8 cellular contexts compared by ENCODE assay signal in genomic region chr1:32291708-32292508, GRCh38. TPM values are rescaled to one million over a fixed set of nuclear protein-coding genes. Genes with fewer than 3 reads are reported as not detected.
DNase-seq lines count a peak whose midpoint lies in the region; ATAC-seq and TF ChIP-seq lines count a peak whose summit lies in the region.

HDAC1 (plus strand) TSS chr1:32292083; CDS start chr1:32292170, 87 bp downstream.

- peak within 1 kb of the TSS; percentile 98 for H3K27ac Mint-ChIP-seq in activated naive CD4-positive, alpha-beta T cell treated with anti-CD3 and anti-CD28 coated beads, Interleukin-2, amount 50 U/mL, for 24 hours

- no peaks in the 10 kb centered on the region for H3K9me3 ChIP-seq in suprapubic skin

- H3K9me3 Mint-ChIP-seq in activated naive CD4-positive, alpha-beta T cell treated with anti-CD3 and anti-CD28 coated beads, Interleukin-2, amount 50 U/mL, for 24 hours = no peaks in the 10 kb centered on the region

- TF ChIP-seq POLR2A in suprapubic skin (IDR thresholded peaks at IDR 0.05) = peak in 1 of 2 donors; percentile 22

- peak within 1 kb of the TSS; percentile 78 for H3K4me3 ChIP-seq in suprapubic skin

- DNase-seq in GM10248 (ENCODE audit: extremely low spot score) (peak; percentile 99), NCI-H1092 treated with DMSO at 0.1 percent for 48 hours (lab: John Stamatoyannopoulos, UW) (peak; percentile 93), glomerular endothelial cell (ENCODE audit: extremely low read depth, low read depth, low spot score) (peak; percentile 52), occipital lobe (lab: John Stamatoyannopoulos, UW) (peak; percentile 85), suprapubic skin (ENCODE audit: low spot score in 2 of 2) (peak; percentile 95)

- peak within 1 kb of the TSS; percentile 89 for H3K27ac ChIP-seq in suprapubic skin

- no peaks in the 10 kb centered on the region for H3K27me3 ChIP-seq in suprapubic skin

- H3K4me1 Mint-ChIP-seq in activated naive CD4-positive, alpha-beta T cell treated with anti-CD3 and anti-CD28 coated beads, Interleukin-2, amount 50 U/mL, for 24 hours = peaks cover 48% of the 10 kb centered on the region

- under 1% methylated on average over 30 of the region's 64 CpGs for whole genome bisulfite sequencing in suprapubic skin

- TF ChIP-seq CTCF in GM10248 (IDR thresholded peaks at IDR 0.05; ENCODE audit: control extremely low read depth, extremely low read depth, low read depth, missing control alignments) (no peak), suprapubic skin (IDR thresholded peaks at IDR 0.05) (no peak)

- H3K4me3 Mint-ChIP-seq in activated naive CD4-positive, alpha-beta T cell treated with anti-CD3 and anti-CD28 coated beads, Interleukin-2, amount 50 U/mL, for 24 hours = peak within 1 kb of the TSS; percentile 96

- no peak for TF ChIP-seq EP300 in suprapubic skin (IDR thresholded peaks at IDR 0.05)

- peaks cover 7% of the 10 kb centered on the region for H3K36me3 Mint-ChIP-seq in activated naive CD4-positive, alpha-beta T cell treated with anti-CD3 and anti-CD28 coated beads, Interleukin-2, amount 50 U/mL, for 24 hours

- H3K27me3 Mint-ChIP-seq in activated naive CD4-positive, alpha-beta T cell treated with anti-CD3 and anti-CD28 coated beads, Interleukin-2, amount 50 U/mL, for 24 hours = no peaks in the 10 kb centered on the region

- no peaks in the 10 kb centered on the region for H3K36me3 ChIP-seq in suprapubic skin

- POLR2A ChIA-PET in GM10248 (lab: Yijun Ruan, JAX) = interaction anchor here (0.6 to 3.2 kb wide), 10 partner anchors 13 to 359 kb away, joined by 3 to 34 read pairs (median 4); partner anchors contain the start of genes MARCKSL1 and RBBP4

- ATAC-seq in HG02610 (IDR thresholded peaks at IDR 0.05; ENCODE audit: unreplicated experiment) (peak; percentile 97), SK-N-SH treated with all-trans-retinoic acid at 6 μM for 48 hours (peak; percentile 98)

- CTCF ChIA-PET in GM10248 (lab: Yijun Ruan, JAX) = interaction anchor here (0.8 to 2.5 kb wide), 8 partner anchors 11 to 75 kb away, joined by 3 to 14 read pairs (median 4); no protein-coding TSS in a partner anchor

- peaks cover 17% of the 10 kb centered on the region for H3K4me1 ChIP-seq in suprapubic skin

TF ChIP-seq in SK-N-SH treated with all-trans-retinoic acid at 6 μM for 48 hours, 23 proteins besides CTCF, POLR2A, EP300 and RAD21:
- TF ChIP-seq ESRRG (CRISPR knock-in tag; IDR thresholded peaks at IDR 0.05) (no peak), OSR1 (CRISPR knock-in tag; IDR thresholded peaks at IDR 0.05) (no peak), PPARA (CRISPR knock-in tag; IDR thresholded peaks at IDR 0.05; ENCODE audit: borderline replicate concordance) (no peak), GLIS3 (CRISPR knock-in tag; IDR thresholded peaks at IDR 0.05) (peak; percentile 86; the same call in 1 of the 2 replicates), ZNF70 (CRISPR knock-in tag; IDR thresholded peaks at IDR 0.05) (peak; percentile 65), ARNTL (CRISPR knock-in tag; IDR thresholded peaks at IDR 0.05; ENCODE audit: borderline replicate concordance, low read depth) (no peak), SNAI2 (CRISPR knock-in tag; IDR thresholded peaks at IDR 0.05) (no peak), CSRNP3 (CRISPR knock-in tag; IDR thresholded peaks at IDR 0.05) (no peak), CSDC2 (CRISPR knock-in tag; IDR thresholded peaks at IDR 0.05) (no peak), ZNF565 (CRISPR knock-in tag; conservative IDR thresholded peaks at IDR 0.05; ENCODE audit: low read depth) (no peak), TSHZ2 (CRISPR knock-in tag; IDR thresholded peaks at IDR 0.05) (peak; percentile 41; the same call in 1 of the 2 replicates), CREB5 (CRISPR knock-in tag; IDR thresholded peaks at IDR 0.05; ENCODE audit: low read depth) (no peak), ZFP30 (CRISPR knock-in tag; IDR thresholded peaks at IDR 0.05) (no peak), TOX (CRISPR knock-in tag; IDR thresholded peaks at IDR 0.05; ENCODE audit: borderline replicate concordance) (no peak), POU6F1 (CRISPR knock-in tag; IDR thresholded peaks at IDR 0.05; ENCODE audit: borderline replicate concordance, low read depth) (peak; percentile 90), ISL1 (CRISPR knock-in tag; IDR thresholded peaks at IDR 0.05) (no peak), ZNF8 (CRISPR knock-in tag; IDR thresholded peaks at IDR 0.05) (no peak), BACH2 (CRISPR knock-in tag; IDR thresholded peaks at IDR 0.05; ENCODE audit: borderline replicate concordance) (no peak), ZC3H10 (CRISPR knock-in tag; IDR thresholded peaks at IDR 0.05) (no peak), ZFP3 (CRISPR knock-in tag; IDR thresholded peaks at IDR 0.05) (0 out of 2 replicates have a peak, but pooled peaks have one; percentile 50)

RNA-seq across cellular contexts. Expression of gene HDAC1, which starts in this region (rescaled TPM):
- total RNA-seq in glomerular endothelial cell = 150 and 166 TPM in 2 replicates
- total RNA-seq in occipital lobe = 19.8 TPM
- 10 to 100 TPM; 34.4 to 52.9 (median 40.2) TPM for total RNA-seq in suprapubic skin

Comparison
In these comparisons a context has a peak if more than half of its experiments do, and no peak if none do; other contexts are left out.
1. Peak in every context shown above with its lines: DNase-seq, ATAC-seq, H3K4me3 ChIP-seq and H3K27ac ChIP-seq.